11 cellular contexts compared by ENCODE assay signal in genomic region chr22:43288807-43289417, GRCh38. TPM values are rescaled to one million over a fixed set of nuclear protein-coding genes. Genes with fewer than 3 reads are reported as not detected.
DNase-seq lines count a peak whose midpoint lies in the region; ATAC-seq and TF ChIP-seq lines count a peak whose summit lies in the region.
"Had no signal": no experiment of that assay in that cellular context is flagged by ENCODE, and none has a peak within 500 bp of the region (broad histone marks: within the 10 kb centered on the region; RNA-seq: fewer than 3 reads in every experiment).

No MANE protein-coding gene starts in this region.

- 62 to 84% methylated on average over 5 to 7 of the region's 12 CpGs for WGBS in esophagus squamous epithelium, 2 donors

- H3K36me3 ChIP-seq in KOPT-K1 (ENCODE audit: insufficient read depth, low read length) (no peaks in the 10 kb centered on the region), esophagus squamous epithelium (no peaks in the 10 kb centered on the region), osteoblast (ENCODE audit: insufficient read depth, low read length) (no peaks in the 10 kb centered on the region)

- peaks cover 5 to 52% (median 37%) of the 10 kb centered on the region in 3 donors for H3K4me1 ChIP-seq in esophagus squamous epithelium
- no peaks in the 10 kb centered on the region for H3K4me1 ChIP-seq in osteoblast (ENCODE audit: insufficient read depth, low read length)

- H3K4me3 ChIP-seq in AG10803 (ENCODE audit: low read length) (peak overlapping the region; percentile 45), esophagus squamous epithelium (peak overlapping the region in 1 of 4 donors; percentile 48), osteoblast (ENCODE audit: insufficient read depth, low read length) (peak overlapping the region; percentile 51)

- H3K79me2 ChIP-seq in osteoblast (ENCODE audit: insufficient read depth, low read length): no peaks in the 10 kb centered on the region

- H3K4me2 ChIP-seq in osteoblast (ENCODE audit: insufficient read depth, low read length): peak overlapping the region; percentile 72

- TF ChIP-seq POLR2A in esophagus squamous epithelium (IDR thresholded peaks at IDR 0.05): no peak

- no peak for DNase-seq in AG10803 (ENCODE audit: low read depth)
- DNase-seq in esophagus squamous epithelium (lab: John Stamatoyannopoulos, UW): no peak
- no peak for DNase-seq in osteoblast (ENCODE audit: insufficient read length, low spot score, missing footprints)
- no peak for DNase-seq in NCI-H128 (lab: John Stamatoyannopoulos, UW; ENCODE audit: unreplicated experiment)
- DNase-seq: activated CD4-positive, alpha-beta memory T cell treated with anti-CD3 and anti-CD28 coated beads for 36 hours; activated naive CD4-positive, alpha-beta T cell treated with Interleukin-2 at 50 U/mL for 16 hours had no signal

- ATAC-seq in GM21390 (IDR thresholded peaks at IDR 0.05; ENCODE audit: unreplicated experiment) (no peak), GM18498 (IDR thresholded peaks at IDR 0.05; ENCODE audit: unreplicated experiment) (no peak), HG02840 (IDR thresholded peaks at IDR 0.05; ENCODE audit: low FRiP score, unreplicated experiment) (no peak)

- intact Hi-C loops in esophagus squamous epithelium (cut with DNase I): loop anchor here (5.0 kb wide), 1 partner anchor 53 kb away; the partner anchor contains the start of gene SCUBE1

- no peaks in the 10 kb centered on the region for H3K9me3 ChIP-seq in KOPT-K1 (ENCODE audit: insufficient read depth, low read length, poor library complexity, severe bottlenecking)
- H3K9me3 ChIP-seq in esophagus squamous epithelium: no peaks in the 10 kb centered on the region
- H3K9me3 ChIP-seq in osteoblast (ENCODE audit: low read depth, low read length): no peaks in the 10 kb centered on the region

- peak overlapping the region; percentile 63 for H3K27ac ChIP-seq in KOPT-K1 (ENCODE audit: low read depth, low read length, poor library complexity, severe bottlenecking)
- peak overlapping the region in 3 of 4 donors; percentile 17 to 66 (median 63) for H3K27ac ChIP-seq in esophagus squamous epithelium
- H3K27ac ChIP-seq in osteoblast (ENCODE audit: low read depth, low read length): no peak overlapping the region
- H3K27ac ChIP-seq: C4-2B had no signal

- H4K20me1 ChIP-seq in osteoblast (ENCODE audit: insufficient read depth, low read length): no peaks in the 10 kb centered on the region

- TF ChIP-seq CTCF in AG10803 (conservative IDR thresholded peaks at IDR 0.05; ENCODE audit: low read length) (no peak), esophagus squamous epithelium (IDR thresholded peaks at IDR 0.05) (no peak), osteoblast (IDR thresholded peaks at IDR 0.05; ENCODE audit: extremely low read depth, low read depth, low read length) (no peak)

- H2AFZ ChIP-seq in osteoblast (ENCODE audit: low read length): peak overlapping the region; percentile 77

- H3K27me3 ChIP-seq in esophagus squamous epithelium (peaks cover 0 to 7% (median 0%) of the 10 kb centered on the region in 4 donors), osteoblast (ENCODE audit: insufficient read depth, low read length) (peaks cover 12% of the 10 kb centered on the region)

RNA-seq across cellular contexts. Expression of gene SCUBE1, which starts 54.3 kb away (rescaled TPM):
- 1 to 10 TPM in 3 of 4 donors, under 1 TPM in 1; 0.38 to 4.0 (median 2.1) TPM for total RNA-seq in esophagus squamous epithelium
- 2.1 and 2.2 TPM in 2 replicates for total RNA-seq in osteoblast
- total RNA-seq: activated CD4-positive, alpha-beta memory T cell treated with anti-CD3 and anti-CD28 coated beads for 36 hours had no signal
